Comparison of ENCODE assay signal across 11 cellular contexts in genomic region chr7:37408241-37408884, GRCh38. TPM values are rescaled to one million over a fixed set of nuclear protein-coding genes. Genes with fewer than 3 reads are reported as not detected.
DNase-seq lines count a peak whose midpoint lies in the region; ATAC-seq, FAIRE-seq and TF ChIP-seq lines count a peak whose summit lies in the region.
"Had no signal": no experiment of that assay in that cellular context is flagged by ENCODE, and none has a peak within 500 bp of the region (broad histone marks: within the 10 kb centered on the region; RNA-seq: fewer than 3 reads in every experiment).

No MANE protein-coding gene starts in this region.

- H3K4me1 ChIP-seq in A673 (ENCODE audit: insufficient read depth, low read length, poor library complexity, severe bottlenecking): no peaks in the 10 kb centered on the region
- H3K4me1 ChIP-seq in esophagus muscularis mucosa: peaks cover 16 to 38% (median 22%) of the 10 kb centered on the region in 4 donors

- WGBS in esophagus muscularis mucosa: 53% methylated on average over 9 of the region's 9 CpGs

- TF ChIP-seq POLR2A in erythroblast (IDR thresholded peaks at IDR 0.05; ENCODE audit: low read length): peak; percentile 49
- TF ChIP-seq POLR2A in H54 (IDR thresholded peaks at IDR 0.05; ENCODE audit: low read depth, low read length): no peak
- no peak for TF ChIP-seq POLR2A in esophagus muscularis mucosa (IDR thresholded peaks at IDR 0.05; ENCODE audit: low read depth)

- no peak overlapping the region for H3K27ac ChIP-seq in CD4-positive, alpha-beta T cell (ENCODE audit: low read depth, low read length)
- H3K27ac ChIP-seq in A673 (ENCODE audit: low read depth, low read length, poor library complexity, severe bottlenecking) (no peak overlapping the region), esophagus muscularis mucosa (replicated peaks in 1 of 4) (no peak overlapping the region)

- CTCF ChIA-PET in CD4-positive, alpha-beta T cell (lab: Charles Lee): interaction anchor here (2.7 kb wide), 1 partner anchor 40 kb away, joined by 8 read pairs; the partner anchor contains the start of gene ELMO1
- CTCF ChIA-PET in A673 (lab: Charles Lee): no interaction called here

- no peaks in the 10 kb centered on the region for H3K9me3 ChIP-seq in CD4-positive, alpha-beta T cell (ENCODE audit: control insufficient read depth, low read length)
- no peaks in the 10 kb centered on the region for H3K9me3 ChIP-seq in A673 (ENCODE audit: low read depth, low read length, poor library complexity, severe bottlenecking)
- H3K9me3 ChIP-seq in esophagus muscularis mucosa: no peaks in the 10 kb centered on the region

- peaks cover 75% of the 10 kb centered on the region for H3K4me1 Mint-ChIP-seq in CD4-positive, alpha-beta T cell (ENCODE audit: low read depth)
- peaks cover 54% of the 10 kb centered on the region for H3K4me1 Mint-ChIP-seq in T-helper 1 cell treated with Interleukin-12 subunit alpha and Interleukin-12 subunit beta and Interleukin-4 antibody, amounts not matched to agents 30 μg/mL and 1 μg/mL, for 36 hours (ENCODE audit: low read depth)

- DNase-seq in CD4-positive, alpha-beta T cell: no peak
- DNase-seq in erythroblast (lab: John Stamatoyannopoulos, UW): peak; percentile 21 to 41
- no peak for DNase-seq in A673 (ENCODE audit: low spot score)
- DNase-seq in NCI-H774 (lab: John Stamatoyannopoulos, UW): no peak
- no peak for DNase-seq in H54 (ENCODE audit: insufficient read length, low spot score)
- DNase-seq in esophagus muscularis mucosa (ENCODE audit: extremely low spot score): no peak
- DNase-seq: H7 had no signal

- peaks cover 9% of the 10 kb centered on the region for H3K36me3 Mint-ChIP-seq in CD4-positive, alpha-beta T cell (ENCODE audit: low read depth)
- H3K36me3 Mint-ChIP-seq in T-helper 1 cell treated with Interleukin-12 subunit alpha and Interleukin-12 subunit beta and Interleukin-4 antibody, amounts not matched to agents 30 μg/mL and 1 μg/mL, for 36 hours (ENCODE audit: low read depth): peaks cover 11% of the 10 kb centered on the region

- POLR2A ChIA-PET in CD4-positive, alpha-beta T cell (lab: Charles Lee): interaction anchor here (0.7 to 4.7 kb wide), 7 partner anchors 9 to 98 kb away, joined by 3 to 73 read pairs (median 6); partner anchors contain the start of gene ELMO1
- POLR2A ChIA-PET in A673 (lab: Charles Lee; ENCODE audit: low non-redundant PET): no interaction called here

- TF ChIP-seq EP300 in esophagus muscularis mucosa (IDR thresholded peaks at IDR 0.05): no peak

- H3K9me3 Mint-ChIP-seq in CD4-positive, alpha-beta T cell: peaks cover 2% of the 10 kb centered on the region
- peaks cover 8% of the 10 kb centered on the region for H3K9me3 Mint-ChIP-seq in T-helper 1 cell treated with Interleukin-12 subunit alpha and Interleukin-12 subunit beta and Interleukin-4 antibody, amounts not matched to agents 30 μg/mL and 1 μg/mL, for 36 hours

- H3K4me3 Mint-ChIP-seq in CD4-positive, alpha-beta T cell: peak overlapping the region; percentile 91
- H3K4me3 Mint-ChIP-seq in T-helper 1 cell treated with Interleukin-12 subunit alpha and Interleukin-12 subunit beta and Interleukin-4 antibody, amounts not matched to agents 30 μg/mL and 1 μg/mL, for 36 hours: peak overlapping the region; percentile 83

- intact Hi-C loops in CD4-positive, alpha-beta T cell (cut with DNase I, micrococcal nuclease): loop anchor here in 1 of 2 experiments (2.0 kb wide), 3 partner anchors 32 to 56 kb away; partner anchors contain the start of gene ELMO1
- intact Hi-C loops in A673 (cut with micrococcal nuclease; ENCODE audit: unreplicated experiment) (no loop called here), esophagus muscularis mucosa (cut with DNase I) (no loop called here)

- no TSS peak for BruUV-seq in A673 (replicated peaks; lab: Mats Ljungman, UMichigan)

- no peak for FAIRE-seq in H54 (lab: Jason Lieb, UNC)
- FAIRE-seq: keratinocyte had no signal

- H3K36me3 ChIP-seq in A673 (ENCODE audit: insufficient read depth, low read length, poor library complexity, severe bottlenecking) (no peaks in the 10 kb centered on the region), esophagus muscularis mucosa (no peaks in the 10 kb centered on the region)

- H3K4me3 ChIP-seq in A673 (ENCODE audit: low read depth, low read length, poor library complexity, severe bottlenecking): no peak overlapping the region
- H3K4me3 ChIP-seq in esophagus muscularis mucosa: no peak overlapping the region
- H3K4me3 ChIP-seq: smooth muscle cell had no signal

- H3K27me3 Mint-ChIP-seq in CD4-positive, alpha-beta T cell: no peaks in the 10 kb centered on the region
- no peaks in the 10 kb centered on the region for H3K27me3 Mint-ChIP-seq in T-helper 1 cell treated with Interleukin-12 subunit alpha and Interleukin-12 subunit beta and Interleukin-4 antibody, amounts not matched to agents 30 μg/mL and 1 μg/mL, for 36 hours (ENCODE audit: low read depth)

- ATAC-seq in CD4-positive, alpha-beta T cell (ENCODE audit: poor library complexity): peak; percentile 67
- ATAC-seq in HG02678 (IDR thresholded peaks at IDR 0.05; ENCODE audit: unreplicated experiment): peak; percentile 51

- H3K27me3 ChIP-seq in CD4-positive, alpha-beta T cell (ENCODE audit: control insufficient read depth, insufficient read depth, low read length): no peaks in the 10 kb centered on the region
- H3K27me3 ChIP-seq in A673 (replicated peaks; ENCODE audit: insufficient read depth, low read depth, low read length, poor library complexity): no peaks in the 10 kb centered on the region
- H3K27me3 ChIP-seq in esophagus muscularis mucosa: no peaks in the 10 kb centered on the region

- peak overlapping the region; percentile 81 for H3K27ac Mint-ChIP-seq in CD4-positive, alpha-beta T cell
- peak overlapping the region; percentile 90 for H3K27ac Mint-ChIP-seq in T-helper 1 cell treated with Interleukin-12 subunit alpha and Interleukin-12 subunit beta and Interleukin-4 antibody, amounts not matched to agents 30 μg/mL and 1 μg/mL, for 36 hours

- no peak for TF ChIP-seq CTCF in CD4-positive, alpha-beta T cell (IDR thresholded peaks at IDR 0.05)
- TF ChIP-seq CTCF in A673 (conservative IDR thresholded peaks at IDR 0.05; ENCODE audit: low read depth, low read length) (no peak), esophagus muscularis mucosa (IDR thresholded peaks at IDR 0.05) (no peak)

RNA-seq across cellular contexts. Expression of gene ELMO1, which starts 40.3 kb away (rescaled TPM):
- total RNA-seq in CD4-positive, alpha-beta T cell: 100 to 1,000 TPM; 117 to 120 TPM
- total RNA-seq in A673 (2021): 0.33 TPM in 1 of 2 replicates, not detected in the other
- total RNA-seq in esophagus muscularis mucosa: 10 to 100 TPM; 31.1 to 42.9 (median 38.7) TPM

Comparison
In these comparisons a context has a peak if more than half of its experiments do, and no peak if none do; other contexts are left out.
1. DNase-seq: peak in erythroblast (2 of 2); none in CD4-positive, alpha-beta T cell (0 of 10), A673 (single experiment), NCI-H774 (single experiment), H54 (single experiment) and esophagus muscularis mucosa (single experiment).
2. RNA of gene ELMO1, which starts 40.3 kb away (total RNA-seq): 117 to 120 TPM in CD4-positive, alpha-beta T cell and 31.1 to 42.9 TPM in esophagus muscularis mucosa; 0.33 TPM in A673; every median in the first group is over 10 times any median in the second.